Comparison of ENCODE assay signal across 3 cellular contexts in genomic region chr2:211967234-211967633, GRCh38.
TF ChIP-seq lines count a peak whose summit lies in the region.

No MANE protein-coding gene starts in this region.

TF ChIP-seq in HepG2, 621 proteins besides CTCF, POLR2A, EP300 and RAD21:
- TF ChIP-seq HDAC2 (CRISPR knock-in tag; IDR thresholded peaks at IDR 0.05) (no peak), FIP1L1 (IDR thresholded peaks at IDR 0.05; ENCODE audit: borderline replicate concordance, insufficient read depth, low read depth, low read length) (no peak), ATF7 (IDR thresholded peaks at IDR 0.05) (peak; percentile 75), ATF7 (CRISPR knock-in tag; IDR thresholded peaks at IDR 0.05) (no peak), ZKSCAN5 (CRISPR knock-in tag; IDR thresholded peaks at IDR 0.05) (no peak), ZNF781 (CRISPR knock-in tag; IDR thresholded peaks at IDR 0.05; ENCODE audit: borderline replicate concordance, not compliant biosample characterization) (no peak), ZNF20 (CRISPR knock-in tag; IDR thresholded peaks at IDR 0.05) (no peak), CEBPB (IDR thresholded peaks at IDR 0.05; ENCODE audit: borderline replicate concordance, low read depth, low read length) (peak; percentile 52; the same call in 1 of the 2 replicates)
- TF ChIP-seq, protein P1, sequence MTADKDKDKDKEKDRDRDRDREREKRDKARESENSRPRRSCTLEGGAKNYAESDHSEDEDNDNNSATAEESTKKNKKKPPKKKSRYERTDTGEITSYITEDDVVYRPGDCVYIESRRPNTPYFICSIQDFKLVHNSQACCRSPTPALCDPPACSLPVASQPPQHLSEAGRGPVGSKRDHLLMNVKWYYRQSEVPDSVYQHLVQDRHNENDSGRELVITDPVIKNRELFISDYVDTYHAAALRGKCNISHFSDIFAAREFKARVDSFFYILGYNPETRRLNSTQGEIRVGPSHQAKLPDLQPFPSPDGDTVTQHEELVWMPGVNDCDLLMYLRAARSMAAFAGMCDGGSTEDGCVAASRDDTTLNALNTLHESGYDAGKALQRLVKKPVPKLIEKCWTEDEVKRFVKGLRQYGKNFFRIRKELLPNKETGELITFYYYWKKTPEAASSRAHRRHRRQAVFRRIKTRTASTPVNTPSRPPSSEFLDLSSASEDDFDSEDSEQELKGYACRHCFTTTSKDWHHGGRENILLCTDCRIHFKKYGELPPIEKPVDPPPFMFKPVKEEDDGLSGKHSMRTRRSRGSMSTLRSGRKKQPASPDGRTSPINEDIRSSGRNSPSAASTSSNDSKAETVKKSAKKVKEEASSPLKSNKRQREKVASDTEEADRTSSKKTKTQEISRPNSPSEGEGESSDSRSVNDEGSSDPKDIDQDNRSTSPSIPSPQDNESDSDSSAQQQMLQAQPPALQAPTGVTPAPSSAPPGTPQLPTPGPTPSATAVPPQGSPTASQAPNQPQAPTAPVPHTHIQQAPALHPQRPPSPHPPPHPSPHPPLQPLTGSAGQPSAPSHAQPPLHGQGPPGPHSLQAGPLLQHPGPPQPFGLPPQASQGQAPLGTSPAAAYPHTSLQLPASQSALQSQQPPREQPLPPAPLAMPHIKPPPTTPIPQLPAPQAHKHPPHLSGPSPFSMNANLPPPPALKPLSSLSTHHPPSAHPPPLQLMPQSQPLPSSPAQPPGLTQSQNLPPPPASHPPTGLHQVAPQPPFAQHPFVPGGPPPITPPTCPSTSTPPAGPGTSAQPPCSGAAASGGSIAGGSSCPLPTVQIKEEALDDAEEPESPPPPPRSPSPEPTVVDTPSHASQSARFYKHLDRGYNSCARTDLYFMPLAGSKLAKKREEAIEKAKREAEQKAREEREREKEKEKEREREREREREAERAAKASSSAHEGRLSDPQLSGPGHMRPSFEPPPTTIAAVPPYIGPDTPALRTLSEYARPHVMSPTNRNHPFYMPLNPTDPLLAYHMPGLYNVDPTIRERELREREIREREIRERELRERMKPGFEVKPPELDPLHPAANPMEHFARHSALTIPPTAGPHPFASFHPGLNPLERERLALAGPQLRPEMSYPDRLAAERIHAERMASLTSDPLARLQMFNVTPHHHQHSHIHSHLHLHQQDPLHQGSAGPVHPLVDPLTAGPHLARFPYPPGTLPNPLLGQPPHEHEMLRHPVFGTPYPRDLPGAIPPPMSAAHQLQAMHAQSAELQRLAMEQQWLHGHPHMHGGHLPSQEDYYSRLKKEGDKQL (CRISPR knock-in tag; IDR thresholded peaks at IDR 0.05; ENCODE audit: low read depth), result no peak
- TF ChIP-seq, protein P2, sequence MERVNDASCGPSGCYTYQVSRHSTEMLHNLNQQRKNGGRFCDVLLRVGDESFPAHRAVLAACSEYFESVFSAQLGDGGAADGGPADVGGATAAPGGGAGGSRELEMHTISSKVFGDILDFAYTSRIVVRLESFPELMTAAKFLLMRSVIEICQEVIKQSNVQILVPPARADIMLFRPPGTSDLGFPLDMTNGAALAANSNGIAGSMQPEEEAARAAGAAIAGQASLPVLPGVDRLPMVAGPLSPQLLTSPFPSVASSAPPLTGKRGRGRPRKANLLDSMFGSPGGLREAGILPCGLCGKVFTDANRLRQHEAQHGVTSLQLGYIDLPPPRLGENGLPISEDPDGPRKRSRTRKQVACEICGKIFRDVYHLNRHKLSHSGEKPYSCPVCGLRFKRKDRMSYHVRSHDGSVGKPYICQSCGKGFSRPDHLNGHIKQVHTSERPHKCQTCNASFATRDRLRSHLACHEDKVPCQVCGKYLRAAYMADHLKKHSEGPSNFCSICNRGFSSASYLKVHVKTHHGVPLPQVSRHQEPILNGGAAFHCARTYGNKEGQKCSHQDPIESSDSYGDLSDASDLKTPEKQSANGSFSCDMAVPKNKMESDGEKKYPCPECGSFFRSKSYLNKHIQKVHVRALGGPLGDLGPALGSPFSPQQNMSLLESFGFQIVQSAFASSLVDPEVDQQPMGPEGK (CRISPR knock-in tag; IDR thresholded peaks at IDR 0.05), result no peak

TF ChIP-seq in IMR-90, 13 proteins besides CTCF, POLR2A, EP300 and RAD21:
- TF ChIP-seq CHD1 (IDR thresholded peaks at IDR 0.05; ENCODE audit: low read depth, low read length), result no peak
- no peak for TF ChIP-seq NFE2L2 (IDR thresholded peaks at IDR 0.05; ENCODE audit: low read depth, low read length)
- peak; percentile 48; the same call in 1 of the 2 replicates for TF ChIP-seq CEBPB (IDR thresholded peaks at IDR 0.05; ENCODE audit: low read depth, low read length)

TF ChIP-seq in K562, 482 proteins besides CTCF, POLR2A, EP300 and RAD21:
- TF ChIP-seq CEBPB (tag; IDR thresholded peaks at IDR 0.05) (0 out of 2 replicates have a peak, but pooled peaks have one; percentile 15), ARID2 (IDR thresholded peaks at IDR 0.05) (no peak), ZNF764 (CRISPR knock-in tag; IDR thresholded peaks at IDR 0.05; ENCODE audit: low read depth) (no peak), CEBPG (CRISPR knock-in tag; IDR thresholded peaks at IDR 0.05) (no peak), CEBPG (tag; conservative IDR thresholded peaks at IDR 0.05 in 1 of 2, IDR thresholded peaks at IDR 0.05 in 1 of 2) (peak in 1 of 2 experiments; percentile 43; a peak in 1 of 4 replicates)
TF ChIP-seq in K562: peak in this region for 2.
